In the genomic region with DNA sequence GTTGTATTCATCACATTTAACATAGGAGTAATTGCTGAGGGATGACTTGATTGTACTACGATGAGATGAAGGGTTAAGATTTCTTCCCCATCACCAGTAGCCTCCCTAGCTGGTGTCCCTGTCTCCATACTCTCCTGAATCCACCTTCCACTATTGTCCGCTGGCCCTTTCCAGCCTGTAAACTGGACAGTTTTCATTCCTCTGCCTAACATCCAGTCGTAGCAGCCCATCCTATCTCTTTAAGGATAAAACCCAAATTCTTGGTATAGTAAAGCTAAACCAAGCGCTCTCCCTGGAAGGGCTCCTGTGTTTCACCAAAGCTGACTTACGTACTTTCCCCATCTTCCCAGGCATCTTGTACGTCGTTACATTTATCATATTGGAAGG, we compare ENCODE assay signal across 8 cellular contexts. TPM values are rescaled to one million over a fixed set of nuclear protein-coding genes. Genes with fewer than 3 reads are reported as not detected.
DNase-seq lines count a peak whose midpoint lies in the region; ATAC-seq and TF ChIP-seq lines count a peak whose summit lies in the region.

No MANE protein-coding gene starts in this region.

- H3K14ac ChIP-seq in IMR-90 (replicated peaks; ENCODE audit: low read depth, low read length), result peak overlapping the region; percentile 95

- H3K9me1 ChIP-seq in IMR-90 (ENCODE audit: insufficient read depth, low read length), result peaks cover 7% of the 10 kb centered on the region

- in situ Hi-C loops in IMR-90 (cut with MboI; ENCODE audit: low sequenced_read_pairs), result loop anchor here (10.0 kb wide), 1 partner anchor 209 kb away; no protein-coding TSS in a partner anchor

- H3K27me3 ChIP-seq in IMR-90 (ENCODE audit: control insufficient read depth, insufficient read depth, low read length), result no peaks in the 10 kb centered on the region

- no peak for TF ChIP-seq RAD21 in IMR-90 (IDR thresholded peaks at IDR 0.05; ENCODE audit: low read length)

- peak overlapping the region; percentile 100 for H3K27ac Mint-ChIP-seq in osteocyte (ENCODE audit: unreplicated experiment)

- H3K27ac ChIP-seq in IMR-90 (ENCODE audit: insufficient read depth, low read length), result peak overlapping the region; percentile 76

- H3K23ac ChIP-seq in IMR-90 (ENCODE audit: low read depth, low read length), result peak overlapping the region; percentile 97

- H3K27me3 Mint-ChIP-seq in osteocyte (ENCODE audit: unreplicated experiment), result no peaks in the 10 kb centered on the region

- DNase-seq in NCI-H2029 treated with DMSO at 0.1 percent for 48 hours (lab: John Stamatoyannopoulos, UW) (peak; percentile 16), NCI-H2029 (lab: John Stamatoyannopoulos, UW) (no peak), IMR-90 (peak; percentile 47), fibroblast of villous mesenchyme (ENCODE audit: low read depth) (peak; percentile 62), osteocyte (ENCODE audit: extremely low spot score, unreplicated experiment) (no peak)
- no peak for DNase-seq in stimulated activated CD4-positive, alpha-beta T cell treated with anti-CD3 and anti-CD28 coated beads, Interleukin-12 subunit alpha, Interleukin-12 subunit beta, amount 100 ng/mL, for 4 hours

- H2BK20ac ChIP-seq in IMR-90 (ENCODE audit: low read depth, low read length), result peak overlapping the region; percentile 24; the same call in 1 of the 2 replicates

- H2AK9ac ChIP-seq in IMR-90 (replicated peaks; ENCODE audit: low read depth, low read length, poor library complexity), result peak overlapping the region; percentile 44

- no CpG with 5 or more reads among the region's 7 CpGs for WGBS in IMR-90 (ENCODE audit: extremely low coverage in 2 of 2, insufficient read length in 1 of 2), 2 experiments

- no peak for TF ChIP-seq POLR2A in IMR-90 (IDR thresholded peaks at IDR 0.05; ENCODE audit: low read depth, low read length)

- H3K56ac ChIP-seq in IMR-90 (ENCODE audit: extremely low read depth, insufficient read depth, low read length), result peak overlapping the region; percentile 83

- BruUV-seq in IMR-90 (replicated peaks; lab: Mats Ljungman, UMichigan), result TSS peak; percentile 61

- peaks cover 15% of the 10 kb centered on the region for H4K20me1 ChIP-seq in IMR-90 (ENCODE audit: insufficient read depth, low read length)

- H4K8ac ChIP-seq in IMR-90 (ENCODE audit: low read depth in 2 of 2, low read length in 2 of 2), result peak overlapping the region; percentile 61 to 84

- peaks cover 7 to 26% of the 10 kb centered on the region in 2 experiments; a peak in 3 of 4 replicates for H3K79me1 ChIP-seq in IMR-90 (ENCODE audit: low read depth in 1 of 2, low read length in 2 of 2)

- peak overlapping the region; percentile 97 for H3K4me2 ChIP-seq in IMR-90 (ENCODE audit: low read depth, low read length)

- peak overlapping the region; percentile 4; the same call in 1 of the 3 replicates for H2BK15ac ChIP-seq in IMR-90 (ENCODE audit: low read depth, low read length)

- H2AK5ac ChIP-seq in IMR-90 (ENCODE audit: low read depth, low read length), result peak overlapping the region; percentile 32; the same call in 1 of the 2 replicates

- H4K5ac ChIP-seq in IMR-90 (ENCODE audit: low read depth, low read length), result peak overlapping the region; percentile 32

- peak overlapping the region; percentile 55 for H4K91ac ChIP-seq in IMR-90 (ENCODE audit: insufficient read depth, low read depth, low read length)

- H3K9me3 ChIP-seq in IMR-90 (ENCODE audit: control insufficient read depth, insufficient read depth, low read length), result no peaks in the 10 kb centered on the region

- peaks cover 7% of the 10 kb centered on the region for H3K36me3 ChIP-seq in IMR-90 (ENCODE audit: control insufficient read depth, insufficient read depth, low read length)

- H3K9me3 Mint-ChIP-seq in osteocyte (ENCODE audit: unreplicated experiment), result no peaks in the 10 kb centered on the region

- peaks cover 48% of the 10 kb centered on the region for H3K4me1 Mint-ChIP-seq in osteocyte (ENCODE audit: unreplicated experiment)

- H3K36me3 Mint-ChIP-seq in osteocyte (ENCODE audit: unreplicated experiment), result peaks cover 25% of the 10 kb centered on the region

- peak overlapping the region; percentile 82 for H3K9ac ChIP-seq in IMR-90 (ENCODE audit: low read depth, low read length)

- POLR2A ChIA-PET in IMR-90 (lab: Charles Lee; ENCODE audit: unreplicated experiment), result interaction anchor here (0.6 kb wide), 1 partner anchor 229 kb away, joined by 3 read pairs; no protein-coding TSS in a partner anchor

- CTCF ChIA-PET in IMR-90 (lab: Yijun Ruan, JAX), result interaction anchor here (0.5 to 3.3 kb wide), 3 partner anchors 11 to 207 kb away, joined by 6 to 13 read pairs (median 6); no protein-coding TSS in a partner anchor

- no peak for TF ChIP-seq CTCF in IMR-90 (conservative IDR thresholded peaks at IDR 0.05; ENCODE audit: low read depth, low read length)
- TF ChIP-seq CTCF in WI38 (IDR thresholded peaks at IDR 0.05; ENCODE audit: low read depth, low read length), result no peak
- TF ChIP-seq CTCF in fibroblast of villous mesenchyme (IDR thresholded peaks at IDR 0.05; ENCODE audit: insufficient read depth, low read depth, low read length), result no peak
- TF ChIP-seq CTCF in osteocyte (IDR thresholded peaks at IDR 0.05), result no peak

- dilution Hi-C loops in IMR-90 (cut with HindIII; ENCODE audit: low sequenced_read_pairs, unreplicated experiment), result no loop called here

- ATAC-seq in IMR-90 (ENCODE audit: low read depth) (peak; percentile 2), HG03108 (IDR thresholded peaks at IDR 0.05; ENCODE audit: unreplicated experiment) (no peak)

- peak overlapping the region; percentile 18 for H2BK120ac ChIP-seq in IMR-90 (ENCODE audit: low read depth, low read length)

- H3K4ac ChIP-seq in IMR-90 (ENCODE audit: low read depth, low read length), result peak overlapping the region; percentile 90

- peak overlapping the region; percentile 68 for H3K4me3 ChIP-seq in IMR-90 (ENCODE audit: insufficient read depth, low read depth, low read length)
- peak overlapping the region; percentile 73 for H3K4me3 ChIP-seq in WI38 (ENCODE audit: low read depth, low read length)
- peak overlapping the region; percentile 83 for H3K4me3 ChIP-seq in fibroblast of villous mesenchyme (ENCODE audit: low read depth, low read length)

- intact Hi-C loops in IMR-90 (cut with micrococcal nuclease), result loop anchor here (1.0 to 2.0 kb wide), 2 partner anchors 27 to 207 kb away; no protein-coding TSS in a partner anchor

- no peak overlapping the region for H2AFZ ChIP-seq in IMR-90 (replicated peaks; ENCODE audit: low read length, poor library complexity)

- H3K4me3 Mint-ChIP-seq in osteocyte (ENCODE audit: unreplicated experiment), result peak overlapping the region; percentile 81

- H2BK5ac ChIP-seq in IMR-90 (ENCODE audit: low read depth, low read length, poor library complexity, severe bottlenecking), result peak overlapping the region; percentile 82

- peaks cover 5% of the 10 kb centered on the region for H3K4me1 ChIP-seq in IMR-90 (ENCODE audit: control insufficient read depth, insufficient read depth, low read length)

- peak overlapping the region; percentile 10; the same call in 1 of the 2 replicates for H3K18ac ChIP-seq in IMR-90 (ENCODE audit: low read depth, low read length)

TF ChIP-seq in IMR-90, 13 proteins besides CTCF, POLR2A, EP300 and RAD21:
- TF ChIP-seq SMC3 (IDR thresholded peaks at IDR 0.05; ENCODE audit: low read depth, low read length) (no peak), CHD1 (IDR thresholded peaks at IDR 0.05; ENCODE audit: low read depth, low read length) (no peak), CEBPB (IDR thresholded peaks at IDR 0.05; ENCODE audit: low read depth, low read length) (no peak), MAFK (IDR thresholded peaks at IDR 0.05; ENCODE audit: low read depth, low read length) (no peak), MAZ (IDR thresholded peaks at IDR 0.05; ENCODE audit: borderline replicate concordance, low read depth, low read length) (no peak), NFE2L2 (IDR thresholded peaks at IDR 0.05; ENCODE audit: low read depth, low read length) (no peak), RCOR1 (IDR thresholded peaks at IDR 0.05; ENCODE audit: insufficient replicate concordance, low read length) (no peak), FOS (IDR thresholded peaks at IDR 0.05; ENCODE audit: low read depth, low read length) (no peak), RFX5 (IDR thresholded peaks at IDR 0.05; ENCODE audit: low read depth, low read length) (no peak), BHLHE40 (IDR thresholded peaks at IDR 0.05; ENCODE audit: low read depth, low read length) (no peak), MXI1 (IDR thresholded peaks at IDR 0.05; ENCODE audit: borderline replicate concordance, low read depth, low read length) (no peak)
- TF ChIP-seq, protein P1, sequence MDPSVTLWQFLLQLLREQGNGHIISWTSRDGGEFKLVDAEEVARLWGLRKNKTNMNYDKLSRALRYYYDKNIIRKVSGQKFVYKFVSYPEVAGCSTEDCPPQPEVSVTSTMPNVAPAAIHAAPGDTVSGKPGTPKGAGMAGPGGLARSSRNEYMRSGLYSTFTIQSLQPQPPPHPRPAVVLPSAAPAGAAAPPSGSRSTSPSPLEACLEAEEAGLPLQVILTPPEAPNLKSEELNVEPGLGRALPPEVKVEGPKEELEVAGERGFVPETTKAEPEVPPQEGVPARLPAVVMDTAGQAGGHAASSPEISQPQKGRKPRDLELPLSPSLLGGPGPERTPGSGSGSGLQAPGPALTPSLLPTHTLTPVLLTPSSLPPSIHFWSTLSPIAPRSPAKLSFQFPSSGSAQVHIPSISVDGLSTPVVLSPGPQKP (IDR thresholded peaks at IDR 0.05; ENCODE audit: borderline replicate concordance, low read depth, low read length), result no peak
TF ChIP-seq in IMR-90: peak in this region for 0.

RNA-seq across cellular contexts. Expression of gene COX20, which starts 0.7 kb away (rescaled TPM):
- total RNA-seq in IMR-90 (2012; rRNA removed) (13.3 and 26.9 TPM in 2 replicates), fibroblast of villous mesenchyme (31.6 and 32.8 TPM in 2 replicates), osteocyte (27.4 and 27.6 TPM in 2 replicates)
- 27.0 and 27.5 TPM in 2 replicates for polyA plus RNA-seq in IMR-90 (2012; rRNA removed)
- polyA plus RNA-seq in IMR-90 (2012; cell fraction: cytosol; rRNA removed), result 4.6 and 8.8 TPM in 2 replicates
- polyA plus RNA-seq in IMR-90 (2012; cell fraction: nucleus; rRNA removed; ENCODE audit: low replicate concordance), result 1.7 and 15.7 TPM in 2 replicates

RNA-seq across cellular contexts. Expression of gene HNRNPU, which starts 28.2 kb away (rescaled TPM):
- total RNA-seq in IMR-90 (2012; rRNA removed), result 151 and 343 TPM in 2 replicates
- polyA plus RNA-seq in IMR-90 (2012; rRNA removed), result 144 and 169 TPM in 2 replicates
- 41.1 and 87.3 TPM in 2 replicates for polyA plus RNA-seq in IMR-90 (2012; cell fraction: cytosol; rRNA removed)
- 31.2 and 90.2 TPM in 2 replicates for polyA plus RNA-seq in IMR-90 (2012; cell fraction: nucleus; rRNA removed; ENCODE audit: low replicate concordance)
- 209 and 324 TPM in 2 replicates for total RNA-seq in fibroblast of villous mesenchyme
- 292 and 299 TPM in 2 replicates for total RNA-seq in osteocyte

Comparison
In these comparisons a context has a peak if more than half of its experiments do, and no peak if none do; other contexts are left out.
1. DNase-seq: peak in NCI-H2029 treated with DMSO at 0.1 percent for 48 hours (single experiment), IMR-90 (single experiment) and fibroblast of villous mesenchyme (single experiment); none in NCI-H2029 (single experiment), osteocyte (single experiment) and stimulated activated CD4-positive, alpha-beta T cell treated with anti-CD3 and anti-CD28 coated beads, Interleukin-12 subunit alpha, Interleukin-12 subunit beta, amount 100 ng/mL, for 4 hours (single experiment).
2. Peak in every context shown above with its lines, with median percentiles within 50 percentile points of each other: H3K4me3 ChIP-seq.